Comparison of ENCODE assay signal across 8 cellular contexts in genomic region chr15:89690276-89691218, GRCh38. TPM values are rescaled to one million over a fixed set of nuclear protein-coding genes. Genes with fewer than 3 reads are reported as not detected.
DNase-seq lines count a peak whose midpoint lies in the region; ATAC-seq and TF ChIP-seq lines count a peak whose summit lies in the region.

A gene with protein sequence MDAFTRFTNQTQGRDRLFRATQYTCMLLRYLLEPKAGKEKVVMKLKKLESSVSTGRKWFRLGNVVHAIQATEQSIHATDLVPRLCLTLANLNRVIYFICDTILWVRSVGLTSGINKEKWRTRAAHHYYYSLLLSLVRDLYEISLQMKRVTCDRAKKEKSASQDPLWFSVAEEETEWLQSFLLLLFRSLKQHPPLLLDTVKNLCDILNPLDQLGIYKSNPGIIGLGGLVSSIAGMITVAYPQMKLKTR (minus strand): TSS chr15:89690754. CDS start chr15:89690632, 122 bp downstream.
Gene WDR93, plus strand, starts transcription at chr15:89690811. Its CDS starts 10,936 bp downstream, at chr15:89701747.

- in situ Hi-C loops in GM18951 (cut with MboI; ENCODE audit: low sequenced_read_pairs, unreplicated experiment), result no loop called here

- peak within 1 kb of the TSS; percentile 70 for H3K4me3 ChIP-seq in AG09309 (ENCODE audit: control insufficient read depth, low read depth, low read length)
- H3K4me3 ChIP-seq in lower leg skin (ENCODE audit: low read depth, poor library complexity, severe bottlenecking), result peak within 1 kb of the TSS; percentile 61

- intact Hi-C loops in lower leg skin (cut with DNase I; ENCODE audit: low total_unique reads), result no loop called here

- TF ChIP-seq CTCF in AG09309 (IDR thresholded peaks at IDR 0.05; ENCODE audit: control insufficient read depth, insufficient read depth, low read depth, low read length, missing control alignments) (no peak), lower leg skin (IDR thresholded peaks at IDR 0.05) (no peak)

- TF ChIP-seq POLR2A in GM18951 (IDR thresholded peaks at IDR 0.05; ENCODE audit: extremely low read depth, insufficient read depth, insufficient read length), result peak; percentile 30
- TF ChIP-seq POLR2A in lower leg skin (IDR thresholded peaks at IDR 0.05), result no peak

- peak; percentile 96 for ATAC-seq in HG03175 (IDR thresholded peaks at IDR 0.05; ENCODE audit: unreplicated experiment)

- DNase-seq in AG09309 (ENCODE audit: low read depth) (no peak), NCI-H510A treated with DMSO at 0.1 percent for 48 hours (lab: John Stamatoyannopoulos, UW) (peak; percentile 68), dermis microvascular lymphatic vessel endothelial cell (ENCODE audit: low read depth in 2 of 2) (peak; percentile 45 to 48), lower leg skin (ENCODE audit: low spot score in 2 of 2) (peak; percentile 75 to 94)
- peak; percentile 64 to 70 for DNase-seq in activated CD4-positive, alpha-beta T cell treated with anti-CD3 and anti-CD28 coated beads, Interleukin-2, amount 50 U/mL, for 24 hours (ENCODE audit: low read depth in 1 of 2, low spot score in 1 of 2)
- DNase-seq in stimulated activated CD4-positive, alpha-beta T cell treated with anti-CD3 and anti-CD28 coated beads, Interleukin-4, amount 100 ng/mL, for 1 hour, result peak; percentile 79

- WGBS in lower leg skin, 2 donors, result 2 to 3% methylated on average over 47 of the region's 60 CpGs

RNA-seq across cellular contexts. Expression of the first gene that starts in this region (rescaled TPM):
- total RNA-seq in dermis microvascular lymphatic vessel endothelial cell, result 3.6 and 5.8 TPM in 2 replicates
- total RNA-seq in lower leg skin, result 10 to 100 TPM in 1 of 4 donors, 1 to 10 TPM in 3; 6.7 to 12.2 (median 8.8) TPM

RNA-seq across cellular contexts. Expression of gene WDR93, which starts in this region (rescaled TPM):
- under 0.01 TPM in 1 of 2 replicates, not detected in the other for total RNA-seq in dermis microvascular lymphatic vessel endothelial cell
- total RNA-seq in lower leg skin, result under 1 TPM in 2 of 4 donors, not detected in 2; 0.12 to 0.26 TPM
